ENCODE assay signal across 19 cellular contexts in genomic region chr2:229127471-229127870, GRCh38.
"Had no signal": no experiment of that assay in that cellular context is flagged by ENCODE, and none has a peak within 500 bp of the region (broad histone marks: within the 10 kb centered on the region; RNA-seq: fewer than 3 reads in every experiment).

No MANE protein-coding gene starts in this region.

- H3K27ac ChIP-seq: coronary artery, dorsolateral prefrontal cortex, esophagus muscularis mucosa, gastrocnemius medialis, heart right ventricle, left lung, lower lobe of right lung had no signal

- ATAC-seq: gastrocnemius medialis, heart right ventricle, left cardiac atrium, left lung, left ventricle myocardium superior, lower lobe of right lung, mucosa of descending colon had no signal

- H3K27me3 ChIP-seq: dorsolateral prefrontal cortex, esophagus muscularis mucosa, gastrocnemius medialis, heart right ventricle, left lung had no signal

- H3K4me3 ChIP-seq: coronary artery, dorsolateral prefrontal cortex, esophagus muscularis mucosa, gastrocnemius medialis, heart right ventricle, left lung, lower lobe of right lung, mucosa of descending colon had no signal

- DNase-seq: dermis blood vessel endothelial cell; dorsolateral prefrontal cortex; effector CD4-positive, alpha-beta T cell; effector memory CD4-positive, alpha-beta T cell; foreskin fibroblast; foreskin melanocyte; gastrocnemius medialis; glutamatergic neuron; head of caudate nucleus; heart right ventricle; hippocampal formation; left cardiac atrium; left lung; left ventricle myocardium superior; lower lobe of right lung; mesenchymal stem cell; mucosa of descending colon had no signal

- H3K4me1 ChIP-seq: lower lobe of right lung had no signal

- H3K9me3 ChIP-seq: gastrocnemius medialis, left lung, lower lobe of right lung, mucosa of descending colon had no signal

- H3K36me3 ChIP-seq: esophagus muscularis mucosa, gastrocnemius medialis, heart right ventricle, left lung, lower lobe of right lung had no signal
